1 cellular context compared by ENCODE assay signal in the genomic region with DNA sequence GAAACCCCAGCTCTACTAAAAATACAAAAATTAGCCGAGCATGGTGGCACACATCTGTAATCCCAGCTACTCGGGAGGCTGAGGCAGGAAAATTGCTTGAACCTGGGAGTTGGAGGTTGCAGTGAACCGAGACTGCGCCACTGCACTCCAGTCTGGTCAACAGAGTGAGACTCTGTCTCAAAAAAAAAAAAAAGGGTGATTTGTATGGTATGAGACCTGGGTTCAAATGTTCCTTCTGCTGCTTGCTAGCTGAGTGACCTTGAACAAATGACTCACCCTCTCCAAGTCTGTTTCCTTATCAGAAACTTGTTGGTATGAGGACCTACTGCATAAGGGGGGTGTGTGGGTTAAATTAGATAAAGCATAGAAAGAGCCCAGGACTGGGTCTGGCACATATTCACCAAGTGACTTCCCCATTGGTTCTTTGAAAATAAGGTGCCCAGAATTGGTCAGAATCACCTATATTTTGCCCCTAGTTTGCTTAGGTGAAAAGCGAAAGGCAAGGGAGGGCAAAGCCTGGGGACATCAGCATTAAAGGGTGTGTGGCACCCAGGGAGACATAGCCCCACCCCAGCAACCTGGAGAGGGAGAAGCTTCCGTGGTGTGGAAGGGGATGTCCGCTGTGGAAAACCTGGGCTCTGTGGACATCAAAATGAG.
TF ChIP-seq lines count a peak whose summit lies in the region.

No MANE protein-coding gene starts in this region.

TF ChIP-seq in A549, 52 proteins besides CTCF, POLR2A, EP300 and RAD21 (continued from another document):
- TF ChIP-seq, protein P1, sequence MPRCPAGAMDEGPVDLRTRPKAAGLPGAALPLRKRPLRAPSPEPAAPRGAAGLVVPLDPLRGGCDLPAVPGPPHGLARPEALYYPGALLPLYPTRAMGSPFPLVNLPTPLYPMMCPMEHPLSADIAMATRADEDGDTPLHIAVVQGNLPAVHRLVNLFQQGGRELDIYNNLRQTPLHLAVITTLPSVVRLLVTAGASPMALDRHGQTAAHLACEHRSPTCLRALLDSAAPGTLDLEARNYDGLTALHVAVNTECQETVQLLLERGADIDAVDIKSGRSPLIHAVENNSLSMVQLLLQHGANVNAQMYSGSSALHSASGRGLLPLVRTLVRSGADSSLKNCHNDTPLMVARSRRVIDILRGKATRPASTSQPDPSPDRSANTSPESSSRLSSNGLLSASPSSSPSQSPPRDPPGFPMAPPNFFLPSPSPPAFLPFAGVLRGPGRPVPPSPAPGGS (IDR thresholded peaks at IDR 0.05): no peak
- no peak for TF ChIP-seq HOXB13 (CRISPR knock-in tag; IDR thresholded peaks at IDR 0.05; ENCODE audit: low read depth)
